In genomic region chr5:177963966-177964365, GRCh38 we compare ENCODE assay signal across 29 cellular contexts. TPM values are rescaled to one million over a fixed set of nuclear protein-coding genes. Genes with fewer than 3 reads are reported as not detected.
"Had no signal": no experiment of that assay in that cellular context is flagged by ENCODE, and none has a peak within 500 bp of the region (broad histone marks: within the 10 kb centered on the region; RNA-seq: fewer than 3 reads in every experiment).

No MANE protein-coding gene starts in this region.

- H3K4me3 ChIP-seq: coronary artery, dorsolateral prefrontal cortex, esophagus squamous epithelium, gastrocnemius medialis, heart right ventricle, left lung, lower lobe of right lung had no signal

- H3K4me1 ChIP-seq: esophagus squamous epithelium, gastrocnemius medialis, heart right ventricle, left lung, lower lobe of right lung had no signal

- H3K27me3 ChIP-seq: dorsolateral prefrontal cortex, esophagus squamous epithelium, gastrocnemius medialis had no signal

- DNase-seq: dermis blood vessel endothelial cell; effector CD4-positive, alpha-beta T cell; effector memory CD4-positive, alpha-beta T cell; erythroblast; esophagus squamous epithelium; foreskin fibroblast; foreskin melanocyte; gastrocnemius medialis; glutamatergic neuron; heart right ventricle; hippocampal formation; left cardiac atrium; left ventricle myocardium superior; lower lobe of right lung; mesenchymal stem cell; midbrain had no signal

- H3K9me3 ChIP-seq: esophagus squamous epithelium, gastrocnemius medialis, heart right ventricle, left lung, lower lobe of right lung had no signal

- H3K36me3 ChIP-seq: esophagus squamous epithelium, gastrocnemius medialis, heart right ventricle, left lung, lower lobe of right lung had no signal

- H3K27ac ChIP-seq: coronary artery, dorsolateral prefrontal cortex, epithelial cell of prostate, esophagus squamous epithelium, gastrocnemius medialis, heart right ventricle, left lung, lower lobe of right lung had no signal

RNA-seq across cellular contexts. Expression of gene PROP1, which starts 32.1 kb away (rescaled TPM):
- total RNA-seq: cerebellum, dermis blood vessel endothelial cell, esophagus mucosa, esophagus squamous epithelium, gastrocnemius medialis, glomerular endothelial cell, heart right ventricle, kidney epithelial cell, left cardiac atrium, left lung, left ventricle myocardium superior, lower leg skin, lower lobe of right lung, lung microvascular endothelial cell, mononuclear cell, mucosa of gallbladder had no signal
- polyA plus RNA-seq: heart right ventricle, keratinocyte had no signal
